ENCODE assay signal across 9 cellular contexts in the genomic region with DNA sequence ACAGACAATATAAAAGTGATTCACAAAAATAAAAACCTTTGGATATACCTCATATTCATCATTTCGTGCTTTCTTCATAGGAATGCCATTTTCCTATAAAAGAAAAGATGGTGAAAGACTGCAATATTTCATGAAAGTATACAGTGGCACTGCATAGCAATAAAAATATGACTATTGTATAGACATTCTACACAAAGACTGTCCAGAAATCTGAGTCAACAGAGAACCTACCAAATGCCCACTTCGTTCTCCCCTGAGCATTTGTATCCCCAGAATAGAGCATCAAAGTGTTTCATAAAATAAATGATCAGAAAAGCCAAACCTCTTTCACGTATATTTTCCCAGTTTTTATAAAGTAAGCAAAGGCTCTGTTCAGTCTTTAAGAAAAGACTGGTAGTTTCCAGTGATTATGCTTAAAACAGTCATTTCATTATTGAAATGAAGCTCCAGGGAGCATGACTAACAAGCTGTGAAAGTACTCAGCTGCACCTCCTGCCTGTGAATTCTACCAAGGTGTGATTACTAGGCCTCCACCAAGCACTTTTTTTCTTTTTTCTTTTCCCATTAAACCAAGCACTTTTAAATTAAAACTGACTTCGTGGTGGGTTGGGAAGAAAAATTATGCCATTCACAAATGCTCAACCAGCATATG. TPM values are rescaled to one million over a fixed set of nuclear protein-coding genes. Genes with fewer than 3 reads are reported as not detected.
DNase-seq lines count a peak whose midpoint lies in the region; ATAC-seq and TF ChIP-seq lines count a peak whose summit lies in the region.
"Had no signal": no experiment of that assay in that cellular context is flagged by ENCODE, and none has a peak within 500 bp of the region (broad histone marks: within the 10 kb centered on the region; RNA-seq: fewer than 3 reads in every experiment).

No MANE protein-coding gene starts in this region.

- peaks cover 34% of the 10 kb centered on the region for H3K36me3 Mint-ChIP-seq in activated naive CD8-positive, alpha-beta T cell
- H3K36me3 Mint-ChIP-seq in type B pancreatic cell: peaks cover 40% of the 10 kb centered on the region

- H3K9me3 Mint-ChIP-seq in activated naive CD8-positive, alpha-beta T cell (ENCODE audit: low read depth): no peaks in the 10 kb centered on the region
- no peaks in the 10 kb centered on the region for H3K9me3 Mint-ChIP-seq in type B pancreatic cell

- DNase-seq in type B pancreatic cell (ENCODE audit: extremely low spot score, unreplicated experiment): no peak
- DNase-seq in NCI-H187 treated with DMSO at 0.1 percent for 48 hours (lab: John Stamatoyannopoulos, UW): no peak
- no peak for DNase-seq in activated gamma-delta T cell (lab: John Stamatoyannopoulos, UW)
- DNase-seq in activated CD8-positive, alpha-beta memory T cell treated with anti-CD3 and anti-CD28 coated beads, Interleukin-2, amount 50 U/mL, for 48 hours: no peak
- DNase-seq: PC-9 had no signal

- peak overlapping the region; percentile 1 for H3K27ac Mint-ChIP-seq in activated naive CD8-positive, alpha-beta T cell
- no peak overlapping the region for H3K27ac Mint-ChIP-seq in type B pancreatic cell

- TF ChIP-seq CTCF in type B pancreatic cell (conservative IDR thresholded peaks at IDR 0.05): no peak

- ATAC-seq in GM18499 (IDR thresholded peaks at IDR 0.05; ENCODE audit: insufficient read depth, unreplicated experiment): peak; percentile 85
- peak; percentile 90 for ATAC-seq in GM19351 (IDR thresholded peaks at IDR 0.05; ENCODE audit: unreplicated experiment)
- ATAC-seq in HG02938 (IDR thresholded peaks at IDR 0.05; ENCODE audit: unreplicated experiment): peak; percentile 88

- H3K27me3 Mint-ChIP-seq in activated naive CD8-positive, alpha-beta T cell: no peaks in the 10 kb centered on the region
- H3K27me3 Mint-ChIP-seq in type B pancreatic cell: no peaks in the 10 kb centered on the region

- H3K4me3 Mint-ChIP-seq in activated naive CD8-positive, alpha-beta T cell: no peak overlapping the region
- H3K4me3 Mint-ChIP-seq in type B pancreatic cell: no peak overlapping the region

- H3K4me1 Mint-ChIP-seq in activated naive CD8-positive, alpha-beta T cell (ENCODE audit: low read depth): peaks cover 17% of the 10 kb centered on the region
- no peaks in the 10 kb centered on the region for H3K4me1 Mint-ChIP-seq in type B pancreatic cell (ENCODE audit: unreplicated experiment)

RNA-seq across cellular contexts. Expression of a gene that starts 20.2 kb away (rescaled TPM):
- 88.9 and 97.2 TPM in 2 replicates for total RNA-seq in type B pancreatic cell (ENCODE audit: low replicate concordance)
